11 cellular contexts compared by ENCODE assay signal in genomic region chr11:111733655-111734088, GRCh38. TPM values are rescaled to one million over a fixed set of nuclear protein-coding genes. Genes with fewer than 3 reads are reported as not detected.
DNase-seq lines count a peak whose midpoint lies in the region; ATAC-seq and TF ChIP-seq lines count a peak whose summit lies in the region.
"Had no signal": no experiment of that assay in that cellular context is flagged by ENCODE, and none has a peak within 500 bp of the region (broad histone marks: within the 10 kb centered on the region; RNA-seq: fewer than 3 reads in every experiment).

No MANE protein-coding gene starts in this region.

- H2AFZ ChIP-seq in IMR-90 (replicated peaks; ENCODE audit: low read length, poor library complexity), result peak overlapping the region; percentile 83

- no peak for TF ChIP-seq EP300 in suprapubic skin (IDR thresholded peaks at IDR 0.05)

- H3K4me1 ChIP-seq in IMR-90 (ENCODE audit: control insufficient read depth, insufficient read depth, low read length), result peaks cover 64% of the 10 kb centered on the region
- H3K4me1 ChIP-seq in suprapubic skin, result peaks cover 91% of the 10 kb centered on the region

- in situ Hi-C loops in IMR-90 (cut with MboI; ENCODE audit: low sequenced_read_pairs), result no loop called here

- H3K4ac ChIP-seq in IMR-90 (ENCODE audit: low read depth, low read length), result peak overlapping the region; percentile 93

- TF ChIP-seq POLR2A in IMR-90 (IDR thresholded peaks at IDR 0.05; ENCODE audit: low read depth, low read length) (no peak), suprapubic skin (IDR thresholded peaks at IDR 0.05) (no peak)

- H3K4me3 ChIP-seq in IMR-90 (ENCODE audit: insufficient read depth, low read depth, low read length), result no peak overlapping the region
- peak overlapping the region; percentile 15 for H3K4me3 ChIP-seq in coronary artery
- no peak overlapping the region for H3K4me3 ChIP-seq in suprapubic skin

- no peak for TF ChIP-seq RAD21 in IMR-90 (IDR thresholded peaks at IDR 0.05; ENCODE audit: low read length)

- TF ChIP-seq CTCF in IMR-90 (conservative IDR thresholded peaks at IDR 0.05; ENCODE audit: low read depth, low read length) (no peak), coronary artery (IDR thresholded peaks at IDR 0.05) (no peak), suprapubic skin (IDR thresholded peaks at IDR 0.05) (no peak), omental fat pad (IDR thresholded peaks at IDR 0.05) (no peak), GM10248 (IDR thresholded peaks at IDR 0.05; ENCODE audit: control extremely low read depth, extremely low read depth, low read depth, missing control alignments) (no peak)

- peak overlapping the region; percentile 93 for H2AK9ac ChIP-seq in IMR-90 (replicated peaks; ENCODE audit: low read depth, low read length, poor library complexity)

- no peaks in the 10 kb centered on the region for H3K9me3 ChIP-seq in IMR-90 (ENCODE audit: control insufficient read depth, insufficient read depth, low read length)
- no peaks in the 10 kb centered on the region for H3K9me3 ChIP-seq in suprapubic skin

- peak overlapping the region; percentile 89 for H3K14ac ChIP-seq in IMR-90 (replicated peaks; ENCODE audit: low read depth, low read length)

- no TSS peak for BruUV-seq in IMR-90 (replicated peaks; lab: Mats Ljungman, UMichigan)

- peak overlapping the region; percentile 94 for H4K91ac ChIP-seq in IMR-90 (ENCODE audit: insufficient read depth, low read depth, low read length)

- H3K9me1 ChIP-seq in IMR-90 (ENCODE audit: insufficient read depth, low read length), result peaks cover 40% of the 10 kb centered on the region

- H3K79me1 ChIP-seq in IMR-90 (ENCODE audit: low read depth in 1 of 2, low read length in 2 of 2), result peaks cover 8 to 69% of the 10 kb centered on the region in 2 experiments; a peak in 2 of 4 replicates

- DNase-seq in IMR-90, result no peak
- no peak for DNase-seq in coronary artery (ENCODE audit: low spot score)
- peak; percentile 53 for DNase-seq in medulla oblongata (ENCODE audit: extremely low spot score)
- peak in 1 of 2 donors; percentile 81 for DNase-seq in suprapubic skin (ENCODE audit: low spot score in 2 of 2)
- no peak for DNase-seq in T-helper 2 cell
- DNase-seq in omental fat pad (ENCODE audit: low spot score), result no peak
- no peak for DNase-seq in GM10248 (ENCODE audit: extremely low spot score)
- DNase-seq in stimulated activated CD4-positive, alpha-beta T cell treated with anti-CD3 and anti-CD28 coated beads, Interleukin-4, amount 100 ng/mL, for 4 hours, result no peak
- DNase-seq: activated naive CD8-positive, alpha-beta T cell treated with anti-CD3 and anti-CD28 coated beads for 36 hours; Calu3; NCI-H187 treated with DMSO at 0.1 percent for 48 hours had no signal

- H4K8ac ChIP-seq in IMR-90 (ENCODE audit: low read depth in 2 of 2, low read length in 2 of 2), result peak overlapping the region; percentile 2 to 89; a peak in 3 of 4 replicates

- peak overlapping the region; percentile 76; the same call in 2 of the 3 replicates for H2BK15ac ChIP-seq in IMR-90 (ENCODE audit: low read depth, low read length)

- H2BK120ac ChIP-seq in IMR-90 (ENCODE audit: low read depth, low read length), result peak overlapping the region; percentile 84

- POLR2A ChIA-PET in IMR-90 (lab: Charles Lee; ENCODE audit: unreplicated experiment) (interaction anchor here (1.3 kb wide), 1 partner anchor 33 kb away, joined by 3 read pairs; no protein-coding TSS in a partner anchor), GM10248 (lab: Yijun Ruan, JAX) (no interaction called here)

- no peaks in the 10 kb centered on the region for H4K20me1 ChIP-seq in IMR-90 (ENCODE audit: insufficient read depth, low read length)

- CTCF ChIA-PET in IMR-90 (lab: Yijun Ruan, JAX) (interaction anchor here (0.5 to 1.1 kb wide), 2 partner anchors 44 to 124 kb away, joined by 3 to 4 read pairs; no protein-coding TSS in a partner anchor), GM10248 (lab: Yijun Ruan, JAX) (interaction anchor here (1.2 to 1.7 kb wide), 3 partner anchors 9 to 44 kb away, joined by 3 to 4 read pairs (median 4); no protein-coding TSS in a partner anchor)

- peak overlapping the region; percentile 77 for H2BK20ac ChIP-seq in IMR-90 (ENCODE audit: low read depth, low read length)

- H3K9ac ChIP-seq in IMR-90 (ENCODE audit: low read depth, low read length), result peak overlapping the region; percentile 27; the same call in 1 of the 2 replicates

- intact Hi-C loops in IMR-90 (cut with micrococcal nuclease), result no loop called here

- peak overlapping the region; percentile 97 for H2AK5ac ChIP-seq in IMR-90 (ENCODE audit: low read depth, low read length)

- peak overlapping the region; percentile 71 for H4K5ac ChIP-seq in IMR-90 (ENCODE audit: low read depth, low read length)

- H3K27me3 ChIP-seq in IMR-90 (ENCODE audit: control insufficient read depth, insufficient read depth, low read length) (no peaks in the 10 kb centered on the region), suprapubic skin (no peaks in the 10 kb centered on the region)

- ATAC-seq in IMR-90 (ENCODE audit: low read depth) (no peak), omental fat pad (ENCODE audit: low FRiP score) (no peak)

- H3K23ac ChIP-seq in IMR-90 (ENCODE audit: low read depth, low read length), result peak overlapping the region; percentile 86

- 44% methylated on average over 4 of the region's 9 CpGs; no CpG with 5 or more reads in 1 of the 2 experiments for WGBS in IMR-90 (ENCODE audit: extremely low coverage in 2 of 2, insufficient read length in 1 of 2), 2 experiments
- 32% methylated on average over 9 of the region's 9 CpGs for WGBS in suprapubic skin

- H3K4me2 ChIP-seq in IMR-90 (ENCODE audit: low read depth, low read length), result no peak overlapping the region

- H3K18ac ChIP-seq in IMR-90 (ENCODE audit: low read depth, low read length), result peak overlapping the region; percentile 87

- peak overlapping the region; percentile 96 for H3K27ac ChIP-seq in IMR-90 (ENCODE audit: insufficient read depth, low read length)
- H3K27ac ChIP-seq in coronary artery, result peak overlapping the region; percentile 92 to 97
- peak overlapping the region; percentile 91 for H3K27ac ChIP-seq in suprapubic skin

- no peak overlapping the region for H3K56ac ChIP-seq in IMR-90 (ENCODE audit: extremely low read depth, insufficient read depth, low read length)

- dilution Hi-C loops in IMR-90 (cut with HindIII; ENCODE audit: low sequenced_read_pairs, unreplicated experiment), result no loop called here

- H3K36me3 ChIP-seq in IMR-90 (ENCODE audit: control insufficient read depth, insufficient read depth, low read length), result peaks cover 9% of the 10 kb centered on the region
- H3K36me3 ChIP-seq in suprapubic skin, result no peaks in the 10 kb centered on the region

- peak overlapping the region; percentile 95 for H2BK5ac ChIP-seq in IMR-90 (ENCODE audit: low read depth, low read length, poor library complexity, severe bottlenecking)

TF ChIP-seq in IMR-90, 13 proteins besides CTCF, POLR2A, EP300 and RAD21:
- TF ChIP-seq CEBPB (IDR thresholded peaks at IDR 0.05; ENCODE audit: low read depth, low read length), result no peak
- TF ChIP-seq, protein P1, sequence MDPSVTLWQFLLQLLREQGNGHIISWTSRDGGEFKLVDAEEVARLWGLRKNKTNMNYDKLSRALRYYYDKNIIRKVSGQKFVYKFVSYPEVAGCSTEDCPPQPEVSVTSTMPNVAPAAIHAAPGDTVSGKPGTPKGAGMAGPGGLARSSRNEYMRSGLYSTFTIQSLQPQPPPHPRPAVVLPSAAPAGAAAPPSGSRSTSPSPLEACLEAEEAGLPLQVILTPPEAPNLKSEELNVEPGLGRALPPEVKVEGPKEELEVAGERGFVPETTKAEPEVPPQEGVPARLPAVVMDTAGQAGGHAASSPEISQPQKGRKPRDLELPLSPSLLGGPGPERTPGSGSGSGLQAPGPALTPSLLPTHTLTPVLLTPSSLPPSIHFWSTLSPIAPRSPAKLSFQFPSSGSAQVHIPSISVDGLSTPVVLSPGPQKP (IDR thresholded peaks at IDR 0.05; ENCODE audit: borderline replicate concordance, low read depth, low read length), result no peak
- TF ChIP-seq RFX5 (IDR thresholded peaks at IDR 0.05; ENCODE audit: low read depth, low read length), result no peak
- no peak for TF ChIP-seq MAZ (IDR thresholded peaks at IDR 0.05; ENCODE audit: borderline replicate concordance, low read depth, low read length)
- TF ChIP-seq FOS (IDR thresholded peaks at IDR 0.05; ENCODE audit: low read depth, low read length), result no peak
- TF ChIP-seq BHLHE40 (IDR thresholded peaks at IDR 0.05; ENCODE audit: low read depth, low read length), result no peak
- TF ChIP-seq RCOR1 (IDR thresholded peaks at IDR 0.05; ENCODE audit: insufficient replicate concordance, low read length), result no peak
- no peak for TF ChIP-seq MAFK (IDR thresholded peaks at IDR 0.05; ENCODE audit: low read depth, low read length)
- no peak for TF ChIP-seq CHD1 (IDR thresholded peaks at IDR 0.05; ENCODE audit: low read depth, low read length)
- no peak for TF ChIP-seq USF2 (IDR thresholded peaks at IDR 0.05; ENCODE audit: low read depth, low read length)
- TF ChIP-seq SMC3 (IDR thresholded peaks at IDR 0.05; ENCODE audit: low read depth, low read length), result no peak
- TF ChIP-seq MXI1 (IDR thresholded peaks at IDR 0.05; ENCODE audit: borderline replicate concordance, low read depth, low read length), result no peak
- no peak for TF ChIP-seq NFE2L2 (IDR thresholded peaks at IDR 0.05; ENCODE audit: low read depth, low read length)

RNA-seq across cellular contexts. Expression of gene PPP2R1B, which starts 32.5 kb away (rescaled TPM):
- total RNA-seq in IMR-90 (2012; rRNA removed) (52.8 and 62.9 TPM in 2 replicates), suprapubic skin (10 to 100 TPM; 27.9 to 39.8 (median 31.8) TPM), omental fat pad (100 to 1,000 TPM in 2 of 4 donors, 10 to 100 TPM in 2; 30.9 to 139 (median 78.8) TPM)
- polyA plus RNA-seq in IMR-90 (2012; rRNA removed), result 22.4 and 23.0 TPM in 2 replicates
- 7.2 and 16.0 TPM in 2 replicates for polyA plus RNA-seq in IMR-90 (2012; cell fraction: cytosol; rRNA removed)
- 4.4 and 27.4 TPM in 2 replicates for polyA plus RNA-seq in IMR-90 (2012; cell fraction: nucleus; rRNA removed; ENCODE audit: low replicate concordance)
